2 cellular contexts compared by ENCODE assay signal in the genomic region with DNA sequence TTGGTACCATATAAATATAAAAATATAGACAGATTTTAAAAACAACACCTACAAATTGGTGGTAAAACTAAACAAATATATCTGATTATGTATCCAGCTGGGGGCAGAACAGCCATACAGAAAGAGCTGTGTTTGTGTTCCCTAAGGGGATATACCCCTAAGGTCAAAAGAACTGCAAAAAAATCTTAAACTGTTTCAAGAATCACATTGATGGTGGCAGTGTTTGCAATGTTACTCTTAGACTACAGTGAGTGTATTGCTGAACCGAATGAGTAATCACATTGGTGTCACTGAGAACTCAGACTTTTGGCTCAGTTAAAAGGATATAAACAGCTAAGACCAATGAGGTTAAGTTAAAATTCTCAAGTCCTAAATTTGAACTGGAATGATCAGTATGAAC.
TF ChIP-seq lines count a peak whose summit lies in the region.

No MANE protein-coding gene starts in this region.

TF ChIP-seq in SK-N-SH treated with all-trans-retinoic acid at 6 μM for 48 hours, 23 proteins besides CTCF, POLR2A, EP300 and RAD21 (continued from another document):
- no peak for TF ChIP-seq ZFP30 (CRISPR knock-in tag; IDR thresholded peaks at IDR 0.05)
TF ChIP-seq in SK-N-SH treated with all-trans-retinoic acid at 6 μM for 48 hours: peak in this region for 0.

TF ChIP-seq in SK-N-SH, 30 proteins besides CTCF, POLR2A, EP300 and RAD21 (continued from another document):
- TF ChIP-seq, protein P1, sequence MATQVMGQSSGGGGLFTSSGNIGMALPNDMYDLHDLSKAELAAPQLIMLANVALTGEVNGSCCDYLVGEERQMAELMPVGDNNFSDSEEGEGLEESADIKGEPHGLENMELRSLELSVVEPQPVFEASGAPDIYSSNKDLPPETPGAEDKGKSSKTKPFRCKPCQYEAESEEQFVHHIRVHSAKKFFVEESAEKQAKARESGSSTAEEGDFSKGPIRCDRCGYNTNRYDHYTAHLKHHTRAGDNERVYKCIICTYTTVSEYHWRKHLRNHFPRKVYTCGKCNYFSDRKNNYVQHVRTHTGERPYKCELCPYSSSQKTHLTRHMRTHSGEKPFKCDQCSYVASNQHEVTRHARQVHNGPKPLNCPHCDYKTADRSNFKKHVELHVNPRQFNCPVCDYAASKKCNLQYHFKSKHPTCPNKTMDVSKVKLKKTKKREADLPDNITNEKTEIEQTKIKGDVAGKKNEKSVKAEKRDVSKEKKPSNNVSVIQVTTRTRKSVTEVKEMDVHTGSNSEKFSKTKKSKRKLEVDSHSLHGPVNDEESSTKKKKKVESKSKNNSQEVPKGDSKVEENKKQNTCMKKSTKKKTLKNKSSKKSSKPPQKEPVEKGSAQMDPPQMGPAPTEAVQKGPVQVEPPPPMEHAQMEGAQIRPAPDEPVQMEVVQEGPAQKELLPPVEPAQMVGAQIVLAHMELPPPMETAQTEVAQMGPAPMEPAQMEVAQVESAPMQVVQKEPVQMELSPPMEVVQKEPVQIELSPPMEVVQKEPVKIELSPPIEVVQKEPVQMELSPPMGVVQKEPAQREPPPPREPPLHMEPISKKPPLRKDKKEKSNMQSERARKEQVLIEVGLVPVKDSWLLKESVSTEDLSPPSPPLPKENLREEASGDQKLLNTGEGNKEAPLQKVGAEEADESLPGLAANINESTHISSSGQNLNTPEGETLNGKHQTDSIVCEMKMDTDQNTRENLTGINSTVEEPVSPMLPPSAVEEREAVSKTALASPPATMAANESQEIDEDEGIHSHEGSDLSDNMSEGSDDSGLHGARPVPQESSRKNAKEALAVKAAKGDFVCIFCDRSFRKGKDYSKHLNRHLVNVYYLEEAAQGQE (IDR thresholded peaks at IDR 0.05; ENCODE audit: low read depth, low read length) = no peak
- TF ChIP-seq SMC3 (IDR thresholded peaks at IDR 0.05; ENCODE audit: low read depth, low read length) = no peak
- TF ChIP-seq YY1 (IDR thresholded peaks at IDR 0.05; ENCODE audit: low read depth) = no peak
- TF ChIP-seq, protein P2, sequence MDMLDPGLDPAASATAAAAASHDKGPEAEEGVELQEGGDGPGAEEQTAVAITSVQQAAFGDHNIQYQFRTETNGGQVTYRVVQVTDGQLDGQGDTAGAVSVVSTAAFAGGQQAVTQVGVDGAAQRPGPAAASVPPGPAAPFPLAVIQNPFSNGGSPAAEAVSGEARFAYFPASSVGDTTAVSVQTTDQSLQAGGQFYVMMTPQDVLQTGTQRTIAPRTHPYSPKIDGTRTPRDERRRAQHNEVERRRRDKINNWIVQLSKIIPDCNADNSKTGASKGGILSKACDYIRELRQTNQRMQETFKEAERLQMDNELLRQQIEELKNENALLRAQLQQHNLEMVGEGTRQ (IDR thresholded peaks at IDR 0.05; ENCODE audit: borderline replicate concordance, low read depth, low read length) = no peak
- no peak for TF ChIP-seq RXRA (IDR thresholded peaks at IDR 0.05; ENCODE audit: borderline replicate concordance, low read depth)
- TF ChIP-seq NRF1 (IDR thresholded peaks at IDR 0.05; ENCODE audit: low read depth, low read length) = no peak
- TF ChIP-seq, protein P3, sequence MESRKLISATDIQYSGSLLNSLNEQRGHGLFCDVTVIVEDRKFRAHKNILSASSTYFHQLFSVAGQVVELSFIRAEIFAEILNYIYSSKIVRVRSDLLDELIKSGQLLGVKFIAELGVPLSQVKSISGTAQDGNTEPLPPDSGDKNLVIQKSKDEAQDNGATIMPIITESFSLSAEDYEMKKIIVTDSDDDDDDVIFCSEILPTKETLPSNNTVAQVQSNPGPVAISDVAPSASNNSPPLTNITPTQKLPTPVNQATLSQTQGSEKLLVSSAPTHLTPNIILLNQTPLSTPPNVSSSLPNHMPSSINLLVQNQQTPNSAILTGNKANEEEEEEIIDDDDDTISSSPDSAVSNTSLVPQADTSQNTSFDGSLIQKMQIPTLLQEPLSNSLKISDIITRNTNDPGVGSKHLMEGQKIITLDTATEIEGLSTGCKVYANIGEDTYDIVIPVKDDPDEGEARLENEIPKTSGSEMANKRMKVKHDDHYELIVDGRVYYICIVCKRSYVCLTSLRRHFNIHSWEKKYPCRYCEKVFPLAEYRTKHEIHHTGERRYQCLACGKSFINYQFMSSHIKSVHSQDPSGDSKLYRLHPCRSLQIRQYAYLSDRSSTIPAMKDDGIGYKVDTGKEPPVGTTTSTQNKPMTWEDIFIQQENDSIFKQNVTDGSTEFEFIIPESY (IDR thresholded peaks at IDR 0.05; ENCODE audit: borderline replicate concordance, low read depth) = no peak
- no peak for TF ChIP-seq MEF2A (IDR thresholded peaks at IDR 0.05; ENCODE audit: borderline replicate concordance, low read depth)
- TF ChIP-seq TEAD4 (IDR thresholded peaks at IDR 0.05; ENCODE audit: borderline replicate concordance, insufficient read depth) = no peak
- no peak for TF ChIP-seq FOSL2 (IDR thresholded peaks at IDR 0.05; ENCODE audit: borderline replicate concordance, low read depth)
- TF ChIP-seq ELF1 (IDR thresholded peaks at IDR 0.05) = no peak
